Comparison of ENCODE assay signal across 8 cellular contexts in the genomic region with DNA sequence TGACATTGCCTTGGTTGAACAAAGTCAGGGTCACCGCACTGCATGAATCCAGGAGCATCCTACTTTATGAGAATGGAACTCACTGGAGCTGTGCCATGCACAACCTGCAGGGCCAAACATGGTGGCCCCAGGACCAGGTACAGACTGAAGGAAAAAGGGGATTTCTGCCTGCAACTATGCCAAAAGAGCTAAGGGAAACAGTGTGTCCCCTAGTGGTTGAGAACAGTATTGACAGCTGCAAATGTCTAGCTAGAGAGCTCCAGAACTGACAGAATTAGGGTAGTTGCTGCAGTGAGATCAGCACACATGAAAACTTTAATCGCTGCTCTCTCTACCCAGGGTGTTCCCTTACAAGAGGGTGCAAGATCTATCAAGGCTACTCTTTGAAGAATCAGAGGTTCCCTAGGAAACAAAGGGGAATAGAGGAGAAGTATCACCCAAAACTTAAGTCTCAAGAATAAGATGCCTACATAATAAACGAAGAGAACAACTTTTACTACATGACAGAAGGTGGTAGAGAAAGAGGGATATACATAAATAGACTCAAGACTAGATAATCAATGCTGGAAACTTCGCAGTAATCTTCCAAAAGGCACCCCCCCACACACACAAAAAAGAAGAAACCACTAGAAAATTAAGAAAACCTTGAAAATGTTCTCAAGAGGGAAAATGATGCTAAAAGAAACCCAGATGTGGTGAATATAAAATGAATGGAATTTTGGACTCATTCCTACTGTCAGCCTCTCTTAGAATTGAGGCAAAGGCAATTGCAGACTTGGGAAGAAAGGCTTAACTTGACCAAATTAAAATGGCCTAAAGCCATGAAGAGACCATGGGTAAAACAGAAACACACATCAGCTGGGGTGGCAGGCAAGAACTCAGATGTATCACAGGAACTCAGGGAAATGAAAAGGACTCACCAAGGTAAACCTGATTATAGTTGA. TPM values are rescaled to one million over a fixed set of nuclear protein-coding genes. Genes with fewer than 3 reads are reported as not detected.
A peak's percentile ranks its signal among the peaks of the same experiment; 100 is the strongest.
DNase-seq lines count a peak whose midpoint lies in the region; ATAC-seq and TF ChIP-seq lines count a peak whose summit lies in the region.

No MANE protein-coding gene starts in this region.

- H3K36me3 Mint-ChIP-seq in activated T-cell treated with anti-CD3 and anti-CD28 coated beads, Interleukin-2, amount 50 U/mL, for 24 hours (ENCODE audit: low read depth): peaks cover 10% of the 10 kb centered on the region
- H3K36me3 Mint-ChIP-seq in nephron progenitor cell (ENCODE audit: low read depth): no peaks in the 10 kb centered on the region

- H3K27ac ChIP-seq in Panc1 (ENCODE audit: low read length) (no peak overlapping the region), dorsolateral prefrontal cortex (no peak overlapping the region)

- DNase-seq in activated T-cell treated with anti-CD3 and anti-CD28 coated beads, Interleukin-2, amount 50 U/mL, for 24 hours: no peak
- no peak for DNase-seq in activated T-cell treated with anti-CD3 and anti-CD28 coated beads, Interleukin-2, amount 50 U/mL, for 1 hour
- no peak for DNase-seq in Panc1 (ENCODE audit: low read depth, low spot score)
- DNase-seq in dorsolateral prefrontal cortex: no peak
- DNase-seq in nephron progenitor cell: no peak

- POLR2A ChIA-PET in Panc1 (lab: Charles Lee): interaction anchor here (0.7 kb wide), 1 partner anchor 209 kb away, joined by 4 read pairs; no protein-coding TSS in a partner anchor

- CTCF ChIA-PET in Panc1 (lab: Charles Lee): interaction anchor here (0.6 to 1.2 kb wide), 14 partner anchors 11 to 419 kb away, joined by 3 to 8 read pairs (median 4); no protein-coding TSS in a partner anchor

- peak; percentile 62 for ATAC-seq in HG02973 (IDR thresholded peaks at IDR 0.05; ENCODE audit: unreplicated experiment)
- peak; percentile 80 for ATAC-seq in Panc1
- no peak for ATAC-seq in GM18870 (IDR thresholded peaks at IDR 0.05; ENCODE audit: unreplicated experiment)
- ATAC-seq in HG03025 (IDR thresholded peaks at IDR 0.05; ENCODE audit: low FRiP score, unreplicated experiment): no peak

- no peaks in the 10 kb centered on the region for H3K9me3 Mint-ChIP-seq in activated T-cell treated with anti-CD3 and anti-CD28 coated beads, Interleukin-2, amount 50 U/mL, for 24 hours
- no peaks in the 10 kb centered on the region for H3K9me3 Mint-ChIP-seq in nephron progenitor cell

- in situ Hi-C loops in Panc1 (cut with HindIII; ENCODE audit: low pct_unique_long_range_greater_than_20kb, low sequenced_read_pairs): no loop called here

- H3K4me1 Mint-ChIP-seq in activated T-cell treated with anti-CD3 and anti-CD28 coated beads, Interleukin-2, amount 50 U/mL, for 24 hours (ENCODE audit: low read depth): peaks cover 39% of the 10 kb centered on the region
- peaks cover 9% of the 10 kb centered on the region for H3K4me1 Mint-ChIP-seq in nephron progenitor cell

- BruUV-seq in Panc1 (replicated peaks; lab: Mats Ljungman, UMichigan): no TSS peak

- H3K4me3 Mint-ChIP-seq in activated T-cell treated with anti-CD3 and anti-CD28 coated beads, Interleukin-2, amount 50 U/mL, for 24 hours: peak overlapping the region; percentile 16
- H3K4me3 Mint-ChIP-seq in nephron progenitor cell: no peak overlapping the region

- no peaks in the 10 kb centered on the region for H3K36me3 ChIP-seq in Panc1 (ENCODE audit: control insufficient read depth, insufficient read depth, low read length)

- peak; percentile 90 for TF ChIP-seq CTCF in Panc1 (IDR thresholded peaks at IDR 0.05)
- TF ChIP-seq CTCF in dorsolateral prefrontal cortex (IDR thresholded peaks at IDR 0.05 in 54 of 56, conservative IDR thresholded peaks at IDR 0.05 in 2 of 56; ENCODE audit: low read depth in 1 of 56, partially characterized antibody in 56 of 56): peak in 55 of 56 donors; percentile 29 to 73 (median 60)
- TF ChIP-seq CTCF in nephron progenitor cell (IDR thresholded peaks at IDR 0.05): peak; percentile 77

- no peaks in the 10 kb centered on the region for H3K27me3 Mint-ChIP-seq in activated T-cell treated with anti-CD3 and anti-CD28 coated beads, Interleukin-2, amount 50 U/mL, for 24 hours
- H3K27me3 Mint-ChIP-seq in nephron progenitor cell (ENCODE audit: low read depth, poor library complexity): peaks cover 2% of the 10 kb centered on the region

- peak overlapping the region; percentile 74 for H3K27ac Mint-ChIP-seq in activated T-cell treated with anti-CD3 and anti-CD28 coated beads, Interleukin-2, amount 50 U/mL, for 24 hours
- no peak overlapping the region for H3K27ac Mint-ChIP-seq in nephron progenitor cell

- H3K4me3 ChIP-seq in Panc1 (ENCODE audit: low read depth in 2 of 2, low read length in 2 of 2) (no peak overlapping the region), dorsolateral prefrontal cortex (no peak overlapping the region)

- no peaks in the 10 kb centered on the region for H3K9me3 ChIP-seq in Panc1 (ENCODE audit: control insufficient read depth, insufficient read depth, low read depth, low read length)

- no peaks in the 10 kb centered on the region for H3K4me1 ChIP-seq in Panc1 (ENCODE audit: control insufficient read depth, insufficient read depth, low read length)

- intact Hi-C loops in Panc1 (cut with micrococcal nuclease; ENCODE audit: unreplicated experiment) (no loop called here), dorsolateral prefrontal cortex (cut with DNase I) (no loop called here)

- H3K27me3 ChIP-seq in Panc1 (ENCODE audit: control insufficient read depth, insufficient read depth, low read length) (no peaks in the 10 kb centered on the region), dorsolateral prefrontal cortex (peaks cover 0 to 2% (median 0%) of the 10 kb centered on the region in 45 donors)

RNA-seq across cellular contexts. Expression of gene IHH, which starts 43.7 kb away (rescaled TPM):
- total RNA-seq in Panc1 (2021; ENCODE audit: unreplicated experiment): 0.23 TPM
- polyA plus RNA-seq in Panc1 (2012; ENCODE audit: insufficient read length): 0.15 TPM
- total RNA-seq in dorsolateral prefrontal cortex: under 1 TPM in 33 of 120 experiments, not detected in 87; 0.22 to 0.96 (median 0.31) TPM

RNA-seq across cellular contexts. Expression of gene NHEJ1, which starts 56.2 kb away (rescaled TPM):
- total RNA-seq in Panc1 (2021; ENCODE audit: unreplicated experiment) (18.2 TPM), dorsolateral prefrontal cortex (10 to 100 TPM in 62 of 120 experiments, 1 to 10 TPM in 58; 5.8 to 16.8 (median 10.2) TPM)
- polyA plus RNA-seq in Panc1 (2012; ENCODE audit: insufficient read length): 17.4 TPM

Comparison
In these comparisons a context has a peak if more than half of its experiments do, and no peak if none do; other contexts are left out.
1. ATAC-seq: peak in HG02973 (single experiment) and Panc1 (single experiment); none in GM18870 (single experiment) and HG03025 (single experiment).
2. Peak in every context shown above with its lines, with median percentiles within 50 percentile points of each other: CTCF ChIP-seq.